ENCODE assay signal across 16 cellular contexts in genomic region chr18:7844418-7844817, GRCh38.
DNase-seq lines count a peak whose midpoint lies in the region; TF ChIP-seq lines count a peak whose summit lies in the region.
"Had no signal": no experiment of that assay in that cellular context is flagged by ENCODE, and none has a peak within 500 bp of the region (broad histone marks: within the 10 kb centered on the region; RNA-seq: fewer than 3 reads in every experiment).

No MANE protein-coding gene starts in this region.

- 92 to 100% methylated on average over 2 of the region's 2 CpGs for WGBS in endodermal cell (ENCODE audit: insufficient coverage in 1 of 2, insufficient read length in 1 of 2), 2 experiments

- peak; percentile 36 for DNase-seq in EL
- peak; percentile 14 for DNase-seq in NCI-H226
- no peak for DNase-seq in endodermal cell
- peak; percentile 48 for DNase-seq in iris pigment epithelial cell (ENCODE audit: low read depth)
- no peak for DNase-seq in activated T-cell treated with anti-CD3 and anti-CD28 coated beads, Interleukin-2, amount 50 U/mL, for 1 hour
- DNase-seq in globus pallidus (ENCODE audit: low spot score) = no peak
- no peak for DNase-seq in stimulated activated CD8-positive, alpha-beta memory T cell treated with anti-CD3 and anti-CD28 coated beads, Interleukin-4, amount 100 ng/mL, for 48 hours
- DNase-seq in tibial artery = no peak
- DNase-seq: BE2C; CD4-positive, CD25-positive, alpha-beta regulatory T cell; COR-L47; GM23248; NCI-H1417 treated with DMSO at 0.1 percent for 48 hours; NCI-H2029; NK-92 treated with Interleukin-12 subunit alpha and Interleukin-12 subunit beta, amount 100 ng/mL, for 24 hours had no signal

- peak overlapping the region; percentile 20 for H3K4me3 ChIP-seq in endodermal cell (ENCODE audit: low read length)
- H3K4me3 ChIP-seq in tibial artery = no peak overlapping the region
- H3K4me3 ChIP-seq: GM23248 had no signal

- H3K36me3 ChIP-seq in endodermal cell (ENCODE audit: control insufficient read depth, insufficient read depth, low read length) = peaks cover 18% of the 10 kb centered on the region
- H3K36me3 ChIP-seq in tibial artery = no peaks in the 10 kb centered on the region
- H3K36me3 ChIP-seq: BE2C had no signal

- TF ChIP-seq CTCF in endodermal cell (conservative IDR thresholded peaks at IDR 0.05) = no peak
- TF ChIP-seq CTCF in tibial artery (IDR thresholded peaks at IDR 0.05) = no peak

- H3K9me3 ChIP-seq in endodermal cell (ENCODE audit: control insufficient read depth, low read length) (peaks cover 31% of the 10 kb centered on the region), tibial artery (peaks cover 0 to 14% (median 0%) of the 10 kb centered on the region in 3 donors)
- H3K9me3 ChIP-seq: BE2C had no signal

- H3K36me3 Mint-ChIP-seq in endodermal cell (ENCODE audit: low read depth) = peaks cover 21% of the 10 kb centered on the region
- H3K36me3 Mint-ChIP-seq: CD4-positive, CD25-positive, alpha-beta regulatory T cell had no signal

- no peaks in the 10 kb centered on the region for H3K27me3 ChIP-seq in endodermal cell (ENCODE audit: control insufficient read depth, insufficient read depth, low read length, poor library complexity, severe bottlenecking)
- no peaks in the 10 kb centered on the region for H3K27me3 ChIP-seq in tibial artery
- H3K27me3 ChIP-seq: BE2C had no signal

- peaks cover 28% of the 10 kb centered on the region for H3K9me3 Mint-ChIP-seq in endodermal cell

- H3K4me1 ChIP-seq in endodermal cell (ENCODE audit: control insufficient read depth, insufficient read depth, low read length) = peaks cover 7% of the 10 kb centered on the region
- H3K4me1 ChIP-seq in tibial artery = peaks cover 0 to 10% (median 0%) of the 10 kb centered on the region in 4 donors
- H3K4me1 ChIP-seq: BE2C had no signal

- H3K27ac ChIP-seq in endodermal cell (ENCODE audit: low read depth, low read length) (no peak overlapping the region), tibial artery (no peak overlapping the region)
- H3K27ac ChIP-seq: GM23248, KMS-11 had no signal

- H3K27ac Mint-ChIP-seq in endodermal cell = no peak overlapping the region
- H3K27ac Mint-ChIP-seq: CD4-positive, CD25-positive, alpha-beta regulatory T cell had no signal

- no peaks in the 10 kb centered on the region for H3K27me3 Mint-ChIP-seq in endodermal cell (ENCODE audit: insufficient read depth)
- H3K27me3 Mint-ChIP-seq: CD4-positive, CD25-positive, alpha-beta regulatory T cell had no signal

- H3K9ac ChIP-seq in endodermal cell (ENCODE audit: extremely low read depth, low read length, poor library complexity, severe bottlenecking) = no peak overlapping the region
- H3K9ac ChIP-seq: GM23248, KMS-11 had no signal

- H3K4me1 Mint-ChIP-seq in endodermal cell = peaks cover 13% of the 10 kb centered on the region
- H3K4me1 Mint-ChIP-seq: CD4-positive, CD25-positive, alpha-beta regulatory T cell had no signal

- intact Hi-C loops in tibial artery (cut with DNase I; ENCODE audit: low total_unique reads) = no loop called here

- H3K4me3 Mint-ChIP-seq in endodermal cell = no peak overlapping the region
- H3K4me3 Mint-ChIP-seq: CD4-positive, CD25-positive, alpha-beta regulatory T cell had no signal

Comparison
In these comparisons a context has a peak if more than half of its experiments do, and no peak if none do; other contexts are left out.
1. DNase-seq: peak in EL (single experiment), NCI-H226 (single experiment) and iris pigment epithelial cell (single experiment); none in endodermal cell (single experiment), activated T-cell treated with anti-CD3 and anti-CD28 coated beads, Interleukin-2, amount 50 U/mL, for 1 hour (single experiment), globus pallidus (single experiment), stimulated activated CD8-positive, alpha-beta memory T cell treated with anti-CD3 and anti-CD28 coated beads, Interleukin-4, amount 100 ng/mL, for 48 hours (single experiment) and tibial artery (0 of 2).